Comparison of ENCODE assay signal across 22 cellular contexts in genomic region chr14:57962293-57962996, GRCh38.
A peak's percentile ranks its signal among the peaks of the same experiment; 100 is the strongest.
DNase-seq lines count a peak whose midpoint lies in the region; ATAC-seq and TF ChIP-seq lines count a peak whose summit lies in the region.
"Had no signal": no experiment of that assay in that cellular context is flagged by ENCODE, and none has a peak within 500 bp of the region (broad histone marks: within the 10 kb centered on the region; RNA-seq: fewer than 3 reads in every experiment).

No MANE protein-coding gene starts in this region.

- intact Hi-C loops in esophagus muscularis mucosa (cut with DNase I) = no loop called here

- no peak for ATAC-seq in activated T-helper 17 cell treated with anti-CD3 and anti-CD28 coated beads, Interleukin-2, amount 50 U/mL, for 72 hours (replicated peaks)
- ATAC-seq: lower lobe of right lung; stimulated activated naive CD8-positive, alpha-beta T cell treated with anti-CD3 and anti-CD28 coated beads, Interleukin-15, Interleukin-2, amounts not matched to agents 100 U/mL and 50 U/mL, for 24 hours; T-helper 17 cell had no signal

- no peak for TF ChIP-seq POLR2A in esophagus muscularis mucosa (IDR thresholded peaks at IDR 0.05; ENCODE audit: low read depth)

- H3K4me2 ChIP-seq in neural progenitor cell = peak overlapping the region; percentile 63

- WGBS in esophagus muscularis mucosa = 38% methylated on average over 9 of the region's 12 CpGs

- H3K27me3 ChIP-seq in esophagus muscularis mucosa = no peaks in the 10 kb centered on the region
- no peaks in the 10 kb centered on the region for H3K27me3 ChIP-seq in neural progenitor cell
- H3K27me3 ChIP-seq: heart left ventricle had no signal

- H3K36me3 ChIP-seq in esophagus muscularis mucosa (no peaks in the 10 kb centered on the region), neural progenitor cell (no peaks in the 10 kb centered on the region)
- H3K36me3 ChIP-seq: heart left ventricle, lower lobe of right lung, neutrophil had no signal

- H3K4me1 Mint-ChIP-seq in neural progenitor cell = peaks cover 53% of the 10 kb centered on the region
- no peaks in the 10 kb centered on the region for H3K4me1 Mint-ChIP-seq in activated T-helper 17 cell treated with anti-CD3 and anti-CD28 coated beads, Interleukin-2, amount 50 U/mL, for 72 hours
- H3K4me1 Mint-ChIP-seq in osteocyte (ENCODE audit: unreplicated experiment) = no peaks in the 10 kb centered on the region
- H3K4me1 Mint-ChIP-seq: activated naive CD8-positive, alpha-beta T cell treated with anti-CD3 and anti-CD28 coated beads for 36 hours; central memory CD8-positive, alpha-beta T cell; T-helper 17 cell had no signal

- H3K4me1 ChIP-seq in esophagus muscularis mucosa (peaks cover 4 to 32% (median 28%) of the 10 kb centered on the region in 4 donors), neural progenitor cell (peaks cover 32% of the 10 kb centered on the region)
- H3K4me1 ChIP-seq: lower lobe of right lung had no signal

- H3K9me3 Mint-ChIP-seq in neural progenitor cell (peaks cover under 1% of the 10 kb centered on the region), osteocyte (ENCODE audit: unreplicated experiment) (no peaks in the 10 kb centered on the region)
- H3K9me3 Mint-ChIP-seq in activated T-helper 17 cell treated with anti-CD3 and anti-CD28 coated beads, Interleukin-2, amount 50 U/mL, for 72 hours = no peaks in the 10 kb centered on the region
- H3K9me3 Mint-ChIP-seq: activated naive CD8-positive, alpha-beta T cell treated with anti-CD3 and anti-CD28 coated beads for 36 hours; central memory CD8-positive, alpha-beta T cell had no signal

- H3K4me3 Mint-ChIP-seq in neural progenitor cell (peak overlapping the region; percentile 81), osteocyte (ENCODE audit: unreplicated experiment) (no peak overlapping the region)
- no peak overlapping the region for H3K4me3 Mint-ChIP-seq in activated T-helper 17 cell treated with anti-CD3 and anti-CD28 coated beads, Interleukin-2, amount 50 U/mL, for 72 hours
- H3K4me3 Mint-ChIP-seq: activated naive CD8-positive, alpha-beta T cell treated with anti-CD3 and anti-CD28 coated beads for 36 hours; central memory CD8-positive, alpha-beta T cell; T-helper 17 cell had no signal

- in situ Hi-C loops in ACHN (cut with HindIII; ENCODE audit: low pct_ligation_motif_present, low pct_unique_long_range_greater_than_20kb, low sequenced_read_pairs) = no loop called here

- H3K4me3 ChIP-seq in esophagus muscularis mucosa (no peak overlapping the region), neural progenitor cell (peak overlapping the region; percentile 19)
- H3K4me3 ChIP-seq: heart left ventricle, lower lobe of right lung had no signal

- peak overlapping the region; percentile 48 for H2AFZ ChIP-seq in neural progenitor cell (replicated peaks)

- no peak for TF ChIP-seq CTCF in esophagus muscularis mucosa (IDR thresholded peaks at IDR 0.05)
- TF ChIP-seq CTCF in neural progenitor cell (IDR thresholded peaks at IDR 0.05) = peak; percentile 60
- no peak for TF ChIP-seq CTCF in osteocyte (IDR thresholded peaks at IDR 0.05)

- H3K27ac ChIP-seq in esophagus muscularis mucosa (replicated peaks in 1 of 4) (peak overlapping the region in 3 of 4 donors; percentile 12 to 31 (median 29)), neural progenitor cell (peak overlapping the region; percentile 60)
- H3K27ac ChIP-seq: epithelial cell of prostate, heart left ventricle, lower lobe of right lung, neutrophil had no signal

- H3K27ac Mint-ChIP-seq in neural progenitor cell (peak overlapping the region; percentile 96), osteocyte (ENCODE audit: unreplicated experiment) (no peak overlapping the region)
- H3K27ac Mint-ChIP-seq in activated T-helper 17 cell treated with anti-CD3 and anti-CD28 coated beads, Interleukin-2, amount 50 U/mL, for 72 hours = no peak overlapping the region
- H3K27ac Mint-ChIP-seq: activated naive CD8-positive, alpha-beta T cell treated with anti-CD3 and anti-CD28 coated beads for 36 hours; T-helper 17 cell had no signal

- peaks cover 6% of the 10 kb centered on the region for H3K27me3 Mint-ChIP-seq in neural progenitor cell (ENCODE audit: insufficient read depth, low read depth)
- peaks cover 9% of the 10 kb centered on the region for H3K27me3 Mint-ChIP-seq in activated T-helper 17 cell treated with anti-CD3 and anti-CD28 coated beads, Interleukin-2, amount 50 U/mL, for 72 hours
- H3K27me3 Mint-ChIP-seq in osteocyte (ENCODE audit: unreplicated experiment) = no peaks in the 10 kb centered on the region
- H3K27me3 Mint-ChIP-seq: central memory CD8-positive, alpha-beta T cell had no signal

- peak; percentile 79 for DNase-seq in ACHN
- DNase-seq in NCI-H526 treated with DMSO at 0.1 percent for 48 hours (lab: John Stamatoyannopoulos, UW) = peak; percentile 74
- DNase-seq in esophagus muscularis mucosa (ENCODE audit: extremely low spot score) = peak; percentile 84
- peak; percentile 94 for DNase-seq in neural progenitor cell (ENCODE audit: low spot score)
- no peak for DNase-seq in osteocyte (ENCODE audit: extremely low spot score, unreplicated experiment)
- no peak for DNase-seq in NCI-H2196 (lab: John Stamatoyannopoulos, UW; ENCODE audit: unreplicated experiment)
- no peak for DNase-seq in GOT3 (lab: John Stamatoyannopoulos, UW)
- DNase-seq: activated naive CD8-positive, alpha-beta T cell treated with anti-CD3 and anti-CD28 coated beads for 36 hours; activated T-cell treated with anti-CD3 and anti-CD28 coated beads for 4 hours; DMS79; heart left ventricle; Kasumi-1; lower lobe of right lung; NCI-H1436 treated with DMSO at 0.1 percent for 48 hours; NCI-H748 treated with DMSO at 0.1 percent for 48 hours; small intestine; stimulated activated naive CD8-positive, alpha-beta T cell treated with anti-CD3 and anti-CD28 coated beads, Interleukin-15, Interleukin-2, amounts not matched to agents 100 U/mL and 50 U/mL, for 24 hours; T-helper 17 cell had no signal

- peaks cover 24% of the 10 kb centered on the region for H3F3A ChIP-seq in neural progenitor cell (ENCODE audit: low read depth)

- H3K36me3 Mint-ChIP-seq in neural progenitor cell (no peaks in the 10 kb centered on the region), osteocyte (ENCODE audit: unreplicated experiment) (no peaks in the 10 kb centered on the region)
- no peaks in the 10 kb centered on the region for H3K36me3 Mint-ChIP-seq in activated T-helper 17 cell treated with anti-CD3 and anti-CD28 coated beads, Interleukin-2, amount 50 U/mL, for 72 hours (ENCODE audit: low read depth)
- H3K36me3 Mint-ChIP-seq: activated naive CD8-positive, alpha-beta T cell treated with anti-CD3 and anti-CD28 coated beads for 36 hours had no signal

- no peaks in the 10 kb centered on the region for H4K20me1 ChIP-seq in neural progenitor cell (ENCODE audit: low read depth)

- no peaks in the 10 kb centered on the region for H3K79me2 ChIP-seq in neural progenitor cell (ENCODE audit: low read depth)

- H3K9me3 ChIP-seq in esophagus muscularis mucosa = no peaks in the 10 kb centered on the region
- H3K9me3 ChIP-seq in neural progenitor cell (ENCODE audit: low read depth) = no peaks in the 10 kb centered on the region
- H3K9me3 ChIP-seq: heart left ventricle, lower lobe of right lung, neutrophil had no signal

- H3K9ac ChIP-seq in neural progenitor cell = no peak overlapping the region

- no peak for TF ChIP-seq EP300 in esophagus muscularis mucosa (IDR thresholded peaks at IDR 0.05)

Comparison
In these comparisons a context has a peak if more than half of its experiments do, and no peak if none do; other contexts are left out.
1. DNase-seq: peak in ACHN (single experiment), NCI-H526 treated with DMSO at 0.1 percent for 48 hours (single experiment), esophagus muscularis mucosa (single experiment) and neural progenitor cell (single experiment); none in osteocyte (single experiment), NCI-H2196 (single experiment) and GOT3 (single experiment).